ENCODE assay signal across 15 cellular contexts in the genomic region with DNA sequence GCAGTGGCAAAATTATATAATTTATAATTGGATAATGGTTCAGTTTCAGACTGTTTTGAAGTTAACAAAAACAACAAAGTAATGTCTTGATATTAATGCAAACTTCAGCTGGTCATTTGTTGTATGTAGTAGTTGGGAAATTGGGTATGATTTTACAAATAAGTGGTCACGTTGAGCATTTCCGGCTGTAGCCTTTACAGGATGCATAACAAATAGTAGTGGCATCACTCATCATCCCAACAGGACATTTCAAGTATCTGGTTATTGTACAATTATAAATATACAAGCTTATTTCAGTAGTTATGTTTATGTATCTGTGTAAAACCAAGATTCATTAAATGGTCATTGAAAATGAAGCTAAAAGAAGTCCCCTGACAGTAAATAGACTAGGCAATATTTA.
"Had no signal": no experiment of that assay in that cellular context is flagged by ENCODE, and none has a peak within 500 bp of the region (broad histone marks: within the 10 kb centered on the region; RNA-seq: fewer than 3 reads in every experiment).

No MANE protein-coding gene starts in this region.

- H3K9me3 ChIP-seq: ovary, stomach, testis had no signal

- H3K36me3 ChIP-seq: cardiac muscle cell, esophagus muscularis mucosa, ovary, spleen had no signal

- H3K4me1 ChIP-seq: esophagus muscularis mucosa, foreskin keratinocyte, spleen, stomach, testis had no signal

- H3K27ac ChIP-seq: cardiac muscle cell, esophagus muscularis mucosa, foreskin keratinocyte, ovary, spleen, stomach, testis had no signal

- H3K4me1 Mint-ChIP-seq: mesothelial cell of epicardium, neural crest cell, T-helper 17 cell had no signal

- H3K4me3 Mint-ChIP-seq: activated CD8-positive, alpha-beta T cell treated with anti-CD3 and anti-CD28 coated beads for 36 hours; activated T-cell treated with anti-CD3 and anti-CD28 coated beads, Interleukin-2, amount 50 U/mL, for 4 hours; mesothelial cell of epicardium; neural crest cell; T-helper 17 cell had no signal

- DNase-seq: activated CD4-positive, alpha-beta T cell treated with anti-CD3 and anti-CD28 coated beads for 4 hours; activated CD8-positive, alpha-beta T cell treated with anti-CD3 and anti-CD28 coated beads for 36 hours; activated effector memory CD4-positive, alpha-beta T cell treated with Interleukin-2 at 50 U/mL for 16 hours; activated naive CD4-positive, alpha-beta T cell treated with anti-CD3 and anti-CD28 coated beads, Interleukin-2, amount 50 U/mL, for 16 hours; activated T-cell treated with anti-CD3 and anti-CD28 coated beads, Interleukin-2, amount 50 U/mL, for 4 hours; foreskin keratinocyte; ovary; spleen; stomach; T-helper 17 cell; testis had no signal

- H3K4me3 ChIP-seq: cardiac muscle cell, esophagus muscularis mucosa, ovary, spleen, stomach, testis had no signal

- H3K27ac Mint-ChIP-seq: activated CD8-positive, alpha-beta T cell treated with anti-CD3 and anti-CD28 coated beads for 36 hours; mesothelial cell of epicardium; T-helper 17 cell had no signal

- H3K27me3 ChIP-seq: cardiac muscle cell, esophagus muscularis mucosa, foreskin keratinocyte, ovary, spleen, stomach, testis had no signal

- H3K27me3 Mint-ChIP-seq: activated CD8-positive, alpha-beta T cell treated with anti-CD3 and anti-CD28 coated beads for 36 hours; T-helper 17 cell had no signal
